ENCODE assay signal across 9 cellular contexts in genomic region chr17:4833941-4834501, GRCh38. TPM values are rescaled to one million over a fixed set of nuclear protein-coding genes. Genes with fewer than 3 reads are reported as not detected.
DNase-seq lines count a peak whose midpoint lies in the region; ATAC-seq and TF ChIP-seq lines count a peak whose summit lies in the region.
"Had no signal": no experiment of that assay in that cellular context is flagged by ENCODE, and none has a peak within 500 bp of the region (broad histone marks: within the 10 kb centered on the region; RNA-seq: fewer than 3 reads in every experiment).

No MANE protein-coding gene starts in this region.

- H3K27me3 ChIP-seq in CD4-positive, CD25-positive, alpha-beta regulatory T cell (ENCODE audit: control insufficient read depth, insufficient read depth, low read length): no peaks in the 10 kb centered on the region
- no peaks in the 10 kb centered on the region for H3K27me3 ChIP-seq in HUES48 (ENCODE audit: control insufficient read depth, insufficient read depth, low read length)
- H3K27me3 ChIP-seq in osteoblast (ENCODE audit: insufficient read depth, low read length): no peaks in the 10 kb centered on the region

- H3K9ac ChIP-seq in HUES48 (ENCODE audit: low read depth, low read length): peak overlapping the region; percentile 11; the same call in 1 of the 2 replicates

- H3K36me3 Mint-ChIP-seq in CD4-positive, CD25-positive, alpha-beta regulatory T cell: peaks cover 16% of the 10 kb centered on the region

- H3K9me3 ChIP-seq in CD4-positive, CD25-positive, alpha-beta regulatory T cell (ENCODE audit: control insufficient read depth in 2 of 2, low read length in 2 of 2): no peaks in the 10 kb centered on the region
- H3K9me3 ChIP-seq in HUES48 (ENCODE audit: control insufficient read depth, insufficient read depth, low read length) (no peaks in the 10 kb centered on the region), osteoblast (ENCODE audit: low read depth, low read length) (no peaks in the 10 kb centered on the region)

- peak overlapping the region; percentile 78 to 98 (median 93) for H3K27ac Mint-ChIP-seq in CD4-positive, CD25-positive, alpha-beta regulatory T cell

- peak overlapping the region; percentile 88 for H3K27ac ChIP-seq in CD4-positive, CD25-positive, alpha-beta regulatory T cell (ENCODE audit: insufficient read depth, low read length, poor library complexity, severe bottlenecking)
- H3K27ac ChIP-seq in HUES48 (ENCODE audit: low read depth, low read length): peak overlapping the region; percentile 76
- peak overlapping the region; percentile 85 for H3K27ac ChIP-seq in osteoblast (ENCODE audit: low read depth, low read length)

- peak overlapping the region; percentile 100 for H3K4me2 ChIP-seq in osteoblast (ENCODE audit: insufficient read depth, low read length)

- H3K4me3 ChIP-seq in CD4-positive, CD25-positive, alpha-beta regulatory T cell (ENCODE audit: low read depth, low read length): peak overlapping the region; percentile 89
- H3K4me3 ChIP-seq in HUES48 (ENCODE audit: low read depth, low read length) (peak overlapping the region; percentile 75), fibroblast of villous mesenchyme (ENCODE audit: low read depth, low read length) (peak overlapping the region; percentile 87), osteoblast (ENCODE audit: insufficient read depth, low read length) (peak overlapping the region; percentile 93)

- ATAC-seq in CD4-positive, CD25-positive, alpha-beta regulatory T cell (ENCODE audit: low read depth in 2 of 2): no peak
- no peak for ATAC-seq in GM19324 (IDR thresholded peaks at IDR 0.05; ENCODE audit: low FRiP score, unreplicated experiment)
- ATAC-seq in HG03520 (IDR thresholded peaks at IDR 0.05; ENCODE audit: unreplicated experiment): no peak

- no peaks in the 10 kb centered on the region for H3K9me3 Mint-ChIP-seq in CD4-positive, CD25-positive, alpha-beta regulatory T cell

- H3K36me3 ChIP-seq in CD4-positive, CD25-positive, alpha-beta regulatory T cell (ENCODE audit: control insufficient read depth, insufficient read depth, low read length): peaks cover 9% of the 10 kb centered on the region
- H3K36me3 ChIP-seq in HUES48 (ENCODE audit: control insufficient read depth, insufficient read depth, low read length) (peaks cover 12% of the 10 kb centered on the region), osteoblast (ENCODE audit: insufficient read depth, low read length) (peaks cover 2% of the 10 kb centered on the region)

- H3K79me2 ChIP-seq in osteoblast (ENCODE audit: insufficient read depth, low read length): peaks cover 55% of the 10 kb centered on the region

- peaks cover 36% of the 10 kb centered on the region for H4K20me1 ChIP-seq in osteoblast (ENCODE audit: insufficient read depth, low read length)

- TF ChIP-seq CTCF in fibroblast of villous mesenchyme (IDR thresholded peaks at IDR 0.05; ENCODE audit: insufficient read depth, low read depth, low read length) (no peak), osteoblast (IDR thresholded peaks at IDR 0.05; ENCODE audit: extremely low read depth, low read depth, low read length) (no peak)

- peaks cover 38% of the 10 kb centered on the region for H3K4me1 ChIP-seq in CD4-positive, CD25-positive, alpha-beta regulatory T cell (ENCODE audit: control insufficient read depth, insufficient read depth, low read length, poor library complexity, severe bottlenecking)
- H3K4me1 ChIP-seq in HUES48 (ENCODE audit: control insufficient read depth, insufficient read depth, low read length) (peaks cover 7% of the 10 kb centered on the region), osteoblast (ENCODE audit: insufficient read depth, low read length) (peaks cover 11% of the 10 kb centered on the region)

- peak overlapping the region; percentile 87 for H2AFZ ChIP-seq in osteoblast (ENCODE audit: low read length)

- DNase-seq in CD4-positive, CD25-positive, alpha-beta regulatory T cell: peak in 2 of 3 donors; percentile 5 to 26
- peak; percentile 13 to 21 for DNase-seq in activated CD4-positive, alpha-beta T cell treated with anti-CD3 and anti-CD28 coated beads, Interleukin-2, amount 50 U/mL, for 48 hours
- DNase-seq in fibroblast of villous mesenchyme (ENCODE audit: low read depth) (peak; percentile 80), osteoblast (ENCODE audit: insufficient read length, low spot score, missing footprints) (peak; percentile 81), DMS114 treated with DMSO at 0.1 percent for 48 hours (lab: John Stamatoyannopoulos, UW; ENCODE audit: unreplicated experiment) (no peak)

- peaks cover 23 to 49% (median 38%) of the 10 kb centered on the region in 4 donors for H3K4me1 Mint-ChIP-seq in CD4-positive, CD25-positive, alpha-beta regulatory T cell

- peaks cover 11% of the 10 kb centered on the region for H3K27me3 Mint-ChIP-seq in CD4-positive, CD25-positive, alpha-beta regulatory T cell

- H3K4me3 Mint-ChIP-seq in CD4-positive, CD25-positive, alpha-beta regulatory T cell: peak overlapping the region; percentile 89 to 98 (median 96)

RNA-seq across cellular contexts. Expression of gene MINK1, which starts 0.9 kb away (rescaled TPM):
- total RNA-seq in CD4-positive, CD25-positive, alpha-beta regulatory T cell: 235 TPM
- polyA plus RNA-seq in CD4-positive, CD25-positive, alpha-beta regulatory T cell: 10 to 100 TPM in 3 of 4 donors, 1 to 10 TPM in 1; 9.4 to 13.4 (median 11.6) TPM
- total RNA-seq in fibroblast of villous mesenchyme (21.6 and 38.0 TPM in 2 replicates), osteoblast (34.4 and 35.9 TPM in 2 replicates)

RNA-seq across cellular contexts. Expression of gene PLD2, which starts 27.1 kb away (rescaled TPM):
- 36.4 TPM for total RNA-seq in CD4-positive, CD25-positive, alpha-beta regulatory T cell
- 1 to 10 TPM; 1.6 to 4.7 (median 1.9) TPM for polyA plus RNA-seq in CD4-positive, CD25-positive, alpha-beta regulatory T cell
- 11.7 and 13.9 TPM in 2 replicates for total RNA-seq in fibroblast of villous mesenchyme
- 18.9 and 19.9 TPM in 2 replicates for total RNA-seq in osteoblast

RNA-seq across cellular contexts. Expression of gene PSMB6, which starts 38.1 kb away (rescaled TPM):
- 64.7 TPM for total RNA-seq in CD4-positive, CD25-positive, alpha-beta regulatory T cell
- 100 to 1,000 TPM; 281 to 354 (median 319) TPM for polyA plus RNA-seq in CD4-positive, CD25-positive, alpha-beta regulatory T cell
- total RNA-seq in fibroblast of villous mesenchyme (149 and 157 TPM in 2 replicates), osteoblast (109 and 113 TPM in 2 replicates)

RNA-seq across cellular contexts. Expression of gene GLTPD2, which starts 45.3 kb away (rescaled TPM):
- total RNA-seq in CD4-positive, CD25-positive, alpha-beta regulatory T cell: 0.39 TPM
- under 1 TPM in 1 of 4 donors, not detected in 3; 0.43 TPM for polyA plus RNA-seq in CD4-positive, CD25-positive, alpha-beta regulatory T cell
- not detected in 2 replicates for total RNA-seq in fibroblast of villous mesenchyme
- not detected in 2 replicates for total RNA-seq in osteoblast
- total RNA-seq: subcutaneous adipose tissue had no signal
